1 cellular context compared by ENCODE assay signal in genomic region chr5:173826179-173826920, GRCh38.
A peak's percentile ranks its signal among the peaks of the same experiment; 100 is the strongest.
TF ChIP-seq lines count a peak whose summit lies in the region.

No MANE protein-coding gene starts in this region.

TF ChIP-seq in HepG2, 621 proteins besides CTCF, POLR2A, EP300 and RAD21 (continued from another document and continues in another):
- TF ChIP-seq ZBTB37 (CRISPR knock-in tag; IDR thresholded peaks at IDR 0.05) (no peak), NR2F6 (IDR thresholded peaks at IDR 0.05) (peak; percentile 25; the same call in 1 of the 2 replicates), NR2F6 (CRISPR knock-in tag; IDR thresholded peaks at IDR 0.05) (no peak; the same call in 1 of the 2 replicates), KLF12 (CRISPR knock-in tag; IDR thresholded peaks at IDR 0.05; ENCODE audit: borderline replicate concordance) (no peak), SP1 (IDR thresholded peaks at IDR 0.05) (no peak), SP1 (CRISPR knock-in tag; IDR thresholded peaks at IDR 0.05) (no peak), RXRB (CRISPR knock-in tag; IDR thresholded peaks at IDR 0.05; ENCODE audit: borderline replicate concordance) (peak; percentile 66; the same call in 1 of the 2 replicates), ZNF850 (CRISPR knock-in tag; conservative IDR thresholded peaks at IDR 0.05) (no peak), USF2 (IDR thresholded peaks at IDR 0.05; ENCODE audit: low read depth, low read length) (no peak), USF2 (CRISPR knock-in tag; IDR thresholded peaks at IDR 0.05; ENCODE audit: borderline replicate concordance) (no peak), ZNF510 (CRISPR knock-in tag; IDR thresholded peaks at IDR 0.05; ENCODE audit: low read depth) (no peak), ZNF660 (CRISPR knock-in tag; IDR thresholded peaks at IDR 0.05; ENCODE audit: borderline replicate concordance, low read depth) (no peak), LRRFIP1 (CRISPR knock-in tag; conservative IDR thresholded peaks at IDR 0.05) (no peak), CREM (IDR thresholded peaks at IDR 0.05) (no peak; the same call in 1 of the 2 replicates), CREM (CRISPR knock-in tag; IDR thresholded peaks at IDR 0.05) (no peak), NCOA2 (CRISPR knock-in tag; IDR thresholded peaks at IDR 0.05) (peak; percentile 48), GTF2F1 (IDR thresholded peaks at IDR 0.05; ENCODE audit: low read length) (no peak), BCLAF1 (IDR thresholded peaks at IDR 0.05) (no peak), E2F2 (CRISPR knock-in tag; IDR thresholded peaks at IDR 0.05; ENCODE audit: borderline replicate concordance) (no peak), GATAD2A (CRISPR knock-in tag; IDR thresholded peaks at IDR 0.05) (no peak; the same call in 1 of the 2 replicates), FOXK2 (IDR thresholded peaks at IDR 0.05) (no peak), CHD2 (IDR thresholded peaks at IDR 0.05; ENCODE audit: low read depth, low read length) (no peak), ZMYM4 (CRISPR knock-in tag; IDR thresholded peaks at IDR 0.05) (0 out of 2 replicates have a peak, but pooled peaks have one; percentile 8), CENPT (CRISPR knock-in tag; IDR thresholded peaks at IDR 0.05; ENCODE audit: low read depth) (no peak), GATAD1 (CRISPR knock-in tag; IDR thresholded peaks at IDR 0.05) (no peak), ZNF713 (CRISPR knock-in tag; IDR thresholded peaks at IDR 0.05) (no peak), MBD4 (IDR thresholded peaks at IDR 0.05; ENCODE audit: borderline replicate concordance, low read length) (0 out of 2 replicates have a peak, but pooled peaks have one; percentile 43), ZBTB40 (IDR thresholded peaks at IDR 0.05) (peak; percentile 88), ZBTB40 (CRISPR knock-in tag; IDR thresholded peaks at IDR 0.05) (peak; percentile 100), ZNF431 (CRISPR knock-in tag; IDR thresholded peaks at IDR 0.05; ENCODE audit: borderline replicate concordance, low read depth) (no peak), HOMEZ (CRISPR knock-in tag; IDR thresholded peaks at IDR 0.05; ENCODE audit: low read depth) (no peak), ZSCAN25 (CRISPR knock-in tag; IDR thresholded peaks at IDR 0.05) (no peak), HDAC1 (CRISPR knock-in tag; IDR thresholded peaks at IDR 0.05) (peak; percentile 10; the same call in 1 of the 2 replicates), PATZ1 (CRISPR knock-in tag; IDR thresholded peaks at IDR 0.05) (0 out of 2 replicates have a peak, but pooled peaks have one; percentile 19), ZNF83 (CRISPR knock-in tag; IDR thresholded peaks at IDR 0.05; ENCODE audit: borderline replicate concordance) (no peak)
